1 cellular context compared by ENCODE assay signal in genomic region chr17:70527364-70527888, GRCh38.
TF ChIP-seq lines count a peak whose summit lies in the region.

No MANE protein-coding gene starts in this region.

TF ChIP-seq in GM12878, 131 proteins besides CTCF, POLR2A, EP300 and RAD21 (continued from another document and continues in another):
- no peak for TF ChIP-seq CEBPZ (IDR thresholded peaks at IDR 0.05; ENCODE audit: low read depth, low read length)
- peak; percentile 80 for TF ChIP-seq ATF7 (IDR thresholded peaks at IDR 0.05; ENCODE audit: low read depth)
- no peak for TF ChIP-seq JUND (IDR thresholded peaks at IDR 0.05; ENCODE audit: low read depth, low read length)
- TF ChIP-seq ZNF592 (IDR thresholded peaks at IDR 0.05), result no peak
- no peak for TF ChIP-seq PRDM15 (CRISPR knock-in tag; IDR thresholded peaks at IDR 0.05)
- TF ChIP-seq LARP7 (IDR thresholded peaks at IDR 0.05), result no peak
- no peak for TF ChIP-seq ZSCAN29 (IDR thresholded peaks at IDR 0.05)
- TF ChIP-seq JUNB (IDR thresholded peaks at IDR 0.05), result no peak
- TF ChIP-seq SKIL (IDR thresholded peaks at IDR 0.05; ENCODE audit: low read depth, poor library complexity, severe bottlenecking), result no peak
- TF ChIP-seq RB1 (IDR thresholded peaks at IDR 0.05; ENCODE audit: borderline replicate concordance), result no peak
- no peak for TF ChIP-seq SMAD5 (IDR thresholded peaks at IDR 0.05; ENCODE audit: low read depth)
- TF ChIP-seq TCF3 (IDR thresholded peaks at IDR 0.05; ENCODE audit: borderline replicate concordance, insufficient read depth, low read depth, low read length), result no peak
- TF ChIP-seq ZBTB33 (IDR thresholded peaks at IDR 0.05), result no peak
- no peak for TF ChIP-seq BACH1 (IDR thresholded peaks at IDR 0.05; ENCODE audit: borderline replicate concordance)
- TF ChIP-seq KLF5 (IDR thresholded peaks at IDR 0.05; ENCODE audit: partially characterized antibody), result no peak
- no peak for TF ChIP-seq RFX5 (IDR thresholded peaks at IDR 0.05; ENCODE audit: low read depth, low read length)
- no peak for TF ChIP-seq SUPT20H (IDR thresholded peaks at IDR 0.05; ENCODE audit: borderline replicate concordance, control insufficient read depth, low read depth, low read length)
- no peak for TF ChIP-seq BCL3 (IDR thresholded peaks at IDR 0.05; ENCODE audit: borderline replicate concordance, insufficient read depth, low read depth, low read length, poor library complexity, severe bottlenecking)
- no peak for TF ChIP-seq BHLHE40 (IDR thresholded peaks at IDR 0.05; ENCODE audit: borderline replicate concordance in 1 of 2, low read depth in 2 of 2, low read length in 1 of 2)
- no peak for TF ChIP-seq STAT1 (conservative IDR thresholded peaks at IDR 0.05)
- no peak for TF ChIP-seq FOS (IDR thresholded peaks at IDR 0.05; ENCODE audit: borderline replicate concordance, extremely low read depth, insufficient read length)
- TF ChIP-seq SIX5 (IDR thresholded peaks at IDR 0.05; ENCODE audit: low read depth, low read length, severe bottlenecking), result no peak
- no peak for TF ChIP-seq STAT3 (IDR thresholded peaks at IDR 0.05; ENCODE audit: low read depth, low read length)
- TF ChIP-seq KAT2A (conservative IDR thresholded peaks at IDR 0.05; ENCODE audit: control insufficient read depth, low read depth, low read length), result no peak
- TF ChIP-seq E2F4 (IDR thresholded peaks at IDR 0.05; ENCODE audit: low read depth, low read length), result no peak
- no peak for TF ChIP-seq HDAC6 (IDR thresholded peaks at IDR 0.05; ENCODE audit: unreplicated experiment)
- TF ChIP-seq BCL11A (IDR thresholded peaks at IDR 0.05; ENCODE audit: low read depth, low read length), result no peak
- no peak for TF ChIP-seq ELK1 (IDR thresholded peaks at IDR 0.05; ENCODE audit: low read depth, low read length)
- no peak for TF ChIP-seq IRF5 (IDR thresholded peaks at IDR 0.05; ENCODE audit: borderline replicate concordance)
- no peak for TF ChIP-seq GABPA (IDR thresholded peaks at IDR 0.05; ENCODE audit: low read depth)
- TF ChIP-seq SPI1 (IDR thresholded peaks at IDR 0.05; ENCODE audit: borderline replicate concordance, insufficient read depth, low read depth, low read length), result no peak
- TF ChIP-seq CBFB (IDR thresholded peaks at IDR 0.05; ENCODE audit: low read depth), result no peak
